In genomic region chr13:38421590-38422560, GRCh38 we compare ENCODE assay signal across 16 cellular contexts.
DNase-seq lines count a peak whose midpoint lies in the region; ATAC-seq and TF ChIP-seq lines count a peak whose summit lies in the region.
"Had no signal": no experiment of that assay in that cellular context is flagged by ENCODE, and none has a peak within 500 bp of the region (broad histone marks: within the 10 kb centered on the region; RNA-seq: fewer than 3 reads in every experiment).

No MANE protein-coding gene starts in this region.

- DNase-seq in GM03348 (ENCODE audit: low spot score): peak; percentile 5
- DNase-seq in M059J (ENCODE audit: low read depth): peak; percentile 18
- peak; percentile 45 for DNase-seq in epithelial cell of esophagus (ENCODE audit: low read depth)
- no peak for DNase-seq in left ventricle myocardium superior
- no peak for DNase-seq in thyroid gland
- no peak for DNase-seq in MG63
- no peak for DNase-seq in DMS79 treated with DMSO at 0.1 percent for 48 hours (lab: John Stamatoyannopoulos, UW)
- DNase-seq: AML-193, Caco-2, NCI-H1092 treated with DMSO at 0.1 percent for 48 hours, NCI-H1694, NCI-H69, PC-9, SHP77 had no signal

- WGBS in thyroid gland, 2 donors: 96 to 98% methylated on average over 5 of the region's 5 CpGs

- no peak for TF ChIP-seq CTCF in epithelial cell of esophagus (IDR thresholded peaks at IDR 0.05; ENCODE audit: insufficient read depth, low read depth, low read length, missing control alignments)
- TF ChIP-seq CTCF in thyroid gland (IDR thresholded peaks at IDR 0.05): no peak

- no peak overlapping the region for H3K27ac ChIP-seq in thyroid gland
- H3K27ac ChIP-seq: HL-60, PC-9 had no signal

- intact Hi-C loops in left ventricle myocardium superior (cut with micrococcal nuclease): no loop called here
- intact Hi-C loops in thyroid gland (cut with DNase I): no loop called here

- peak; percentile 84 for ATAC-seq in left ventricle myocardium superior
- ATAC-seq: K562 had no signal

- peaks cover 0 to 5% of the 10 kb centered on the region in 2 donors for H3K4me1 ChIP-seq in thyroid gland
- H3K4me1 ChIP-seq: Caco-2 had no signal

- H3K36me3 ChIP-seq in thyroid gland (no peaks in the 10 kb centered on the region), MG63 (no peaks in the 10 kb centered on the region)

- H3K27me3 ChIP-seq in thyroid gland (no peaks in the 10 kb centered on the region), MG63 (no peaks in the 10 kb centered on the region)

- H3K4me3 ChIP-seq in epithelial cell of esophagus (ENCODE audit: low read length): no peak overlapping the region
- no peak overlapping the region for H3K4me3 ChIP-seq in thyroid gland (replicated peaks in 1 of 3)
- H3K4me3 ChIP-seq in MG63: no peak overlapping the region
- H3K4me3 ChIP-seq: K562, PC-9 had no signal

- TF ChIP-seq POLR2A in thyroid gland (IDR thresholded peaks at IDR 0.05): no peak

- no peaks in the 10 kb centered on the region for H3K9me3 ChIP-seq in thyroid gland
- no peaks in the 10 kb centered on the region for H3K9me3 ChIP-seq in MG63
- H3K9me3 ChIP-seq: Caco-2 had no signal

Comparison
In these comparisons a context has a peak if more than half of its experiments do, and no peak if none do; other contexts are left out.
1. DNase-seq: peak in GM03348 (single experiment), M059J (single experiment) and epithelial cell of esophagus (single experiment); none in left ventricle myocardium superior (single experiment), thyroid gland (0 of 2), MG63 (single experiment) and DMS79 treated with DMSO at 0.1 percent for 48 hours (single experiment).